In genomic region chr2:240149943-240150784, GRCh38 we compare ENCODE assay signal across 8 cellular contexts. TPM values are rescaled to one million over a fixed set of nuclear protein-coding genes. Genes with fewer than 3 reads are reported as not detected.
DNase-seq lines count a peak whose midpoint lies in the region; ATAC-seq and TF ChIP-seq lines count a peak whose summit lies in the region.

No MANE protein-coding gene starts in this region.

- H3K36me3 ChIP-seq in mucosa of descending colon (ENCODE audit: low read depth): no peaks in the 10 kb centered on the region

- H3K4me3 ChIP-seq in coronary artery (no peak overlapping the region), mucosa of descending colon (no peak overlapping the region)

- no peaks in the 10 kb centered on the region for H3K9me3 ChIP-seq in mucosa of descending colon

- H3K4me1 ChIP-seq in mucosa of descending colon (ENCODE audit: low read depth): no peaks in the 10 kb centered on the region

- ATAC-seq in HG02981 (IDR thresholded peaks at IDR 0.05; ENCODE audit: unreplicated experiment) (peak; percentile 50), mucosa of descending colon (peak; percentile 59), GM19463 (IDR thresholded peaks at IDR 0.05; ENCODE audit: unreplicated experiment) (no peak), HG02938 (IDR thresholded peaks at IDR 0.05; ENCODE audit: unreplicated experiment) (no peak), HG03196 (IDR thresholded peaks at IDR 0.05; ENCODE audit: unreplicated experiment) (no peak)

- peak; percentile 42 for TF ChIP-seq CTCF in coronary artery (IDR thresholded peaks at IDR 0.05)
- TF ChIP-seq CTCF in mucosa of descending colon (IDR thresholded peaks at IDR 0.05): peak; percentile 27

- DNase-seq in DMS114 treated with DMSO at 0.1 percent for 48 hours (lab: John Stamatoyannopoulos, UW; ENCODE audit: unreplicated experiment) (peak; percentile 9), T-helper 9 cell (peak; percentile 12), coronary artery (ENCODE audit: low spot score) (no peak), mucosa of descending colon (peak in 1 of 3 donors; percentile 29)

- H3K27ac ChIP-seq in coronary artery: no peak overlapping the region

- intact Hi-C loops in mucosa of descending colon (cut with DNase I, micrococcal nuclease): loop anchor here in 1 of 2 donors (10.0 kb wide), 1 partner anchor 85 kb away; no protein-coding TSS in a partner anchor

RNA-seq across cellular contexts. Expression of gene OTOS, which starts 9.7 kb away (rescaled TPM):
- not detected for total RNA-seq in mucosa of descending colon

RNA-seq across cellular contexts. Expression of gene COPS9, which starts 14.1 kb away (rescaled TPM):
- 100 to 1,000 TPM in 1 of 3 donors, 10 to 100 TPM in 2; 83.9 to 129 (median 94.3) TPM for total RNA-seq in mucosa of descending colon

Comparison
In these comparisons a context has a peak if more than half of its experiments do, and no peak if none do; other contexts are left out.
1. ATAC-seq: peak in HG02981 (single experiment) and mucosa of descending colon (single experiment); none in GM19463 (single experiment), HG02938 (single experiment) and HG03196 (single experiment).